8 cellular contexts compared by ENCODE assay signal in the genomic region with DNA sequence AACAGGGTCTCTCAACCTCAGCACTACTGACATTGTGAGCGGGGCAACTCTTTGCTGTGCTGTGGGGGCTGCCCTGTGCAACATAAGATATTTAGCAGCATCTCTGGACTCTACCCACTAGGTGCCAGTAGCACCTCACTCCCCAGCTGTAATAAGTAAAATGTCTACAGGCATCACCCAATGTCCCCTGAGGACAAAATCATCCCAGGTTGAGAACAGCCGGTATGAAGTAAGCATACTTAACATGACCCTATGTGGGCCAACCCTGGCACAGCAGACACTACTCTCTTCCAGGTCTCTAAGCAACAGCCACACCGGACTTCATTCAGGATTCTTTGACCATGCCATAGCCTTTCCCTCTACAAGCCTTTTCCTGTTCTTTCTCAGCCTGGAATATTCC. TPM values are rescaled to one million over a fixed set of nuclear protein-coding genes. Genes with fewer than 3 reads are reported as not detected.
DNase-seq lines count a peak whose midpoint lies in the region; ATAC-seq and TF ChIP-seq lines count a peak whose summit lies in the region.

No MANE protein-coding gene starts in this region.

- no peaks in the 10 kb centered on the region for H3K9me3 Mint-ChIP-seq in effector memory CD8-positive, alpha-beta T cell

- POLR2A ChIA-PET in BJ (lab: Charles Lee): no interaction called here

- no peaks in the 10 kb centered on the region for H3K9me3 ChIP-seq in adrenal gland (replicated peaks in 1 of 3)

- peaks cover 11 to 16% of the 10 kb centered on the region in 2 donors for H3K4me1 Mint-ChIP-seq in effector memory CD8-positive, alpha-beta T cell (ENCODE audit: low read depth in 2 of 2)

- H3K4me3 Mint-ChIP-seq in effector memory CD8-positive, alpha-beta T cell: no peak overlapping the region

- H3K27me3 ChIP-seq in BJ (ENCODE audit: control insufficient read depth, insufficient read depth, low read length) (no peaks in the 10 kb centered on the region), adrenal gland (no peaks in the 10 kb centered on the region)

- CTCF ChIA-PET in BJ (lab: Yijun Ruan, JAX): interaction anchor here (0.6 to 4.8 kb wide), 12 partner anchors 13 to 705 kb away, joined by 3 to 46 read pairs (median 4); no protein-coding TSS in a partner anchor

- peaks cover 3% of the 10 kb centered on the region for H3K36me3 Mint-ChIP-seq in effector memory CD8-positive, alpha-beta T cell (ENCODE audit: insufficient read depth)

- H3K36me3 ChIP-seq in BJ (ENCODE audit: control insufficient read depth, insufficient read depth, low read length) (no peaks in the 10 kb centered on the region), adrenal gland (replicated peaks in 1 of 2) (no peaks in the 10 kb centered on the region)

- 56 to 67% (median 65%) methylated on average over 3 of the region's 3 CpGs for WGBS in adrenal gland, 4 donors

- H3K4me3 ChIP-seq in BJ (ENCODE audit: low read depth, low read length) (no peak overlapping the region), adrenal gland (no peak overlapping the region)

- no peak overlapping the region for H3K27ac ChIP-seq in adrenal gland

- no peak overlapping the region for H3K27ac Mint-ChIP-seq in effector memory CD8-positive, alpha-beta T cell

- TF ChIP-seq POLR2A in adrenal gland (IDR thresholded peaks at IDR 0.05): no peak

- peak; percentile 42 for ATAC-seq in GM18498 (IDR thresholded peaks at IDR 0.05; ENCODE audit: unreplicated experiment)
- no peak for ATAC-seq in effector memory CD8-positive, alpha-beta T cell (replicated peaks)

- DNase-seq in BJ (ENCODE audit: low read depth) (no peak), NCI-H1694 (lab: John Stamatoyannopoulos, UW) (peak; percentile 35), adrenal gland (peak in 2 of 7 donors; percentile 24 to 63), left kidney (ENCODE audit: low read depth, low spot score) (peak; percentile 65), NCI-H2029 (lab: John Stamatoyannopoulos, UW) (no peak)
- no peak for DNase-seq in stimulated activated CD4-positive, alpha-beta T cell treated with anti-CD3 and anti-CD28 coated beads, Interleukin-2, amount 100 ng/mL, for 24 hours
- DNase-seq in effector memory CD8-positive, alpha-beta T cell: no peak

- peaks cover 14 to 33% of the 10 kb centered on the region in 2 donors for H3K27me3 Mint-ChIP-seq in effector memory CD8-positive, alpha-beta T cell

- peaks cover 8 to 19% of the 10 kb centered on the region in 2 donors for H3K4me1 ChIP-seq in adrenal gland (replicated peaks in 1 of 2)

- peak; percentile 42 for TF ChIP-seq CTCF in BJ (IDR thresholded peaks at IDR 0.05; ENCODE audit: insufficient read depth, low read depth, low read length)
- peak; percentile 13 to 53 (median 40) for TF ChIP-seq CTCF in adrenal gland (IDR thresholded peaks at IDR 0.05)

- intact Hi-C loops in adrenal gland (cut with DNase I): no loop called here

RNA-seq across cellular contexts. Expression of a gene that starts 10.5 kb away (rescaled TPM):
- polyA plus RNA-seq in BJ (2011; rRNA removed): 10.0 and 17.5 TPM in 2 replicates
- 2.7 and 3.8 TPM in 2 replicates for polyA minus RNA-seq in BJ (2011; rRNA and poly(A)+ RNA removed)
- 100 to 1,000 TPM in 7 of 8 donors, 10 to 100 TPM in 1; 95.5 to 246 (median 122) TPM for total RNA-seq in adrenal gland
- 100 to 1,000 TPM; 110 to 271 (median 154) TPM for polyA plus RNA-seq in adrenal gland

Comparison
In these comparisons a context has a peak if more than half of its experiments do, and no peak if none do; other contexts are left out.
1. DNase-seq: peak in NCI-H1694 (single experiment) and left kidney (single experiment); none in BJ (single experiment), NCI-H2029 (single experiment), stimulated activated CD4-positive, alpha-beta T cell treated with anti-CD3 and anti-CD28 coated beads, Interleukin-2, amount 100 ng/mL, for 24 hours (0 of 2) and effector memory CD8-positive, alpha-beta T cell (0 of 3).